22 cellular contexts compared by ENCODE assay signal in the genomic region with DNA sequence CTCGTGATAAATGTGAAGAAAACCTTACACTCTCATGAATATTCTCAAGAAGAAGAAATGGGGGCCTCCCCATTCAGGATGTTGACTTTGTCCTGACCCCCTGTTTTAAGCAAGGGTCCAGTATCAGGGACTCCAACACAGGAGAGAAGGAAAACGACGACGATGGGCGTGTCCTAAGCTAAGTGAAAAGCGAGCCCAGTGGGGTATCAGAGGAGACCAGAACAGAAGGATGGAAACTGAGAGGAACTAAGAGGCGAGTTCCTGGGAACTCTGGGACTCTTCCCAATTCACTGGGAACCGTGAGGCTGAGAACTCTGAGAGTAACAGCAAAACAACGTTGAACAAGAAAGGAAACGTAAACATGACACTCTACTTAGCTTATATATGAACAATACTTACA. TPM values are rescaled to one million over a fixed set of nuclear protein-coding genes. Genes with fewer than 3 reads are reported as not detected.
"Had no signal": no experiment of that assay in that cellular context is flagged by ENCODE, and none has a peak within 500 bp of the region (broad histone marks: within the 10 kb centered on the region; RNA-seq: fewer than 3 reads in every experiment).

No MANE protein-coding gene starts in this region.

- H3K9me3 ChIP-seq: colonic mucosa, ovary, right atrium auricular region had no signal

- H3K27ac Mint-ChIP-seq: endodermal cell had no signal

- DNase-seq: colonic mucosa; effector CD4-positive, alpha-beta T cell; endodermal cell; erythroblast; foreskin keratinocyte; kidney; left cardiac atrium; left ventricle myocardium inferior; mesenchymal stem cell; naive B cell; nucleus accumbens; ovary; small intestine; stimulated activated CD4-positive, alpha-beta T cell treated with anti-CD3 and anti-CD28 coated beads, Interleukin-12 subunit alpha, Interleukin-12 subunit beta, amount 100 ng/mL, for 4 hours; stimulated activated naive CD4-positive, alpha-beta T cell treated with Interleukin-2 at 50 U/mL for 16 hours; trophoblast cell had no signal

- H3K4me1 ChIP-seq: colonic mucosa, foreskin keratinocyte had no signal

- H3K79me2 ChIP-seq: hepatocyte had no signal

- H3K9me3 Mint-ChIP-seq: neural crest cell had no signal

- H2AFZ ChIP-seq: hepatocyte had no signal

- H3K4me3 ChIP-seq: colonic mucosa, hepatocyte, left ventricle myocardium inferior, lung, ovary, right atrium auricular region had no signal

- H3K4me3 Mint-ChIP-seq: endodermal cell, naive B cell, neural crest cell had no signal

- ATAC-seq: foreskin keratinocyte, left cardiac atrium had no signal

- H3K27ac ChIP-seq: colonic mucosa, foreskin keratinocyte, hepatocyte, left ventricle myocardium inferior, ovary, right atrium auricular region had no signal

- H3K27me3 Mint-ChIP-seq: naive B cell had no signal

- H3K27me3 ChIP-seq: colonic mucosa, hepatocyte, ovary, right atrium auricular region had no signal

- H3K36me3 ChIP-seq: colonic mucosa, left ventricle myocardium inferior, ovary, right atrium auricular region had no signal

- H3K4me2 ChIP-seq: hepatocyte had no signal

RNA-seq across cellular contexts. Expression of a gene that starts 14.6 kb away (rescaled TPM):
- total RNA-seq: dermis microvascular lymphatic vessel endothelial cell had no signal
- polyA plus RNA-seq: endothelial cell of umbilical vein had no signal
